In the genomic region with DNA sequence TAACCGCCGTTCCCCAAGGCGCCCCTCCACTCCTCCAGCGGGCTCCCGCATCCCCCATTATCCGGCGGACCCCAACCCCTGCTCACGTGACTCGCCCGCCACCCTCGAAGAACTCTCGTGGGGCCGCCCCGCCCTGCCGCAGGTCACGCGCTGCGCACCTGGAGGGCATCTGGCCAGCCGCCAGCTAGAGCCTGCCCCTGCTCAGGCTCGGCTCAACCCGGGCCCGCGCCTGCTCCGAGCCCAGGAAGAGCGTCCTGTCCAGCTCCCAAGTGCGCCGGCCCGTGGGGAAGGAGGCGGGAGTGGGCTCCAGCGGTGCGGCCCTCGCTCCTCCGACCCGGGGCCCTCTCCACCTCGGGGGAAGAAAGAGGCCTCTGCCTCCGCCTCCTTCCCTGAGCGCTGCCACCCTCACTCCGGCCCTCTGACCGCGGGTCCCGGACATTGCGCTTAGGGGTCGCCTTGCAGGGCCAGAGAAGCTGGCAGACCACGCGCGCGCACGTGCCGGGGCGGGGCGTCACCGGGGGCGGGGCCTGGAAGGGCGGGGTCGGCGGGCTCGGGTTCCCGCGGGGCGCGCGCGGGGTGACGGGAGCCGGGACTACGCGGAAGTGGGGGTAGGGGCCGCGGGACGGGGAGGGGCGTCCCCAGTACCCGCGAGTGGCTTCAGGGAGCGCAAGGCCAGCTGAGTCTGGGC, we compare ENCODE assay signal across 1 cellular context.
A peak's percentile ranks its signal among the peaks of the same experiment; 100 is the strongest.
TF ChIP-seq lines count a peak whose summit lies in the region.

No MANE protein-coding gene starts in this region.

TF ChIP-seq in HEK293, 187 proteins besides CTCF, POLR2A, EP300 and RAD21 (continued from another document and continues in another):
- TF ChIP-seq ZNF555 (tag by site-specific recombination; conservative IDR thresholded peaks at IDR 0.05) (no peak), ZNF23 (tag by site-specific recombination; IDR thresholded peaks at IDR 0.05; ENCODE audit: borderline replicate concordance) (no peak), HOXA7 (CRISPR knock-in tag; IDR thresholded peaks at IDR 0.05; ENCODE audit: borderline replicate concordance) (no peak), ZNF394 (tag by site-specific recombination; IDR thresholded peaks at IDR 0.05; ENCODE audit: borderline replicate concordance) (peak; percentile 78), MYNN (tag by site-specific recombination; IDR thresholded peaks at IDR 0.05; ENCODE audit: borderline replicate concordance) (peak; percentile 15; the same call in 1 of the 2 replicates), ZNF223 (tag by site-specific recombination; IDR thresholded peaks at IDR 0.05) (no peak), SCRT1 (tag by site-specific recombination; IDR thresholded peaks at IDR 0.05; ENCODE audit: borderline replicate concordance) (no peak), ZBTB7A (tag by site-specific recombination; IDR thresholded peaks at IDR 0.05; ENCODE audit: low read depth) (peak; percentile 95), ZNF211 (tag by site-specific recombination; IDR thresholded peaks at IDR 0.05; ENCODE audit: low read depth) (no peak), ZNF624 (tag by site-specific recombination; IDR thresholded peaks at IDR 0.05) (0 out of 2 replicates have a peak, but pooled peaks have one; percentile 25), ZNF707 (tag by site-specific recombination; IDR thresholded peaks at IDR 0.05) (no peak), ZSCAN23 (tag by site-specific recombination; IDR thresholded peaks at IDR 0.05) (peak; percentile 46; the same call in 1 of the 2 replicates), ZNF792 (tag by site-specific recombination; IDR thresholded peaks at IDR 0.05) (peak; percentile 87; the same call in 1 of the 2 replicates), ZNF398 (tag by site-specific recombination; IDR thresholded peaks at IDR 0.05) (peak; percentile 57), GLI4 (tag by site-specific recombination; IDR thresholded peaks at IDR 0.05) (peak; percentile 79), PBX3 (CRISPR knock-in tag; IDR thresholded peaks at IDR 0.05) (peak; percentile 78; the same call in 1 of the 2 replicates), ZNF214 (tag by site-specific recombination; IDR thresholded peaks at IDR 0.05; ENCODE audit: borderline replicate concordance) (no peak), ZNF324 (tag by site-specific recombination; IDR thresholded peaks at IDR 0.05) (peak; percentile 92), YY1 (tag by site-specific recombination; IDR thresholded peaks at IDR 0.05) (peak; percentile 55; the same call in 1 of the 2 replicates), ZNF354C (tag by site-specific recombination; IDR thresholded peaks at IDR 0.05; ENCODE audit: borderline replicate concordance, low read depth) (no peak), ZNF404 (tag by site-specific recombination; IDR thresholded peaks at IDR 0.05) (no peak), ZBTB6 (tag by site-specific recombination; IDR thresholded peaks at IDR 0.05) (peak; percentile 46; the same call in 1 of the 2 replicates), ZNF777 (tag by site-specific recombination; IDR thresholded peaks at IDR 0.05; ENCODE audit: borderline replicate concordance) (peak; percentile 65; the same call in 1 of the 2 replicates), ZNF274 (IDR thresholded peaks at IDR 0.05; ENCODE audit: low read length) (no peak), ZNF274 (tag by site-specific recombination; IDR thresholded peaks at IDR 0.05; ENCODE audit: borderline replicate concordance) (no peak), ZNF692 (tag by site-specific recombination; IDR thresholded peaks at IDR 0.05) (peak; percentile 90), ZNF529 (tag by site-specific recombination; IDR thresholded peaks at IDR 0.05; ENCODE audit: insufficient replicate concordance) (no peak), RBAK (tag by site-specific recombination; IDR thresholded peaks at IDR 0.05) (no peak), ZNF157 (tag by site-specific recombination; IDR thresholded peaks at IDR 0.05) (no peak), ZNF311 (tag by site-specific recombination; IDR thresholded peaks at IDR 0.05; ENCODE audit: borderline replicate concordance) (no peak), ZNF701 (tag by site-specific recombination; IDR thresholded peaks at IDR 0.05) (no peak), ZBTB48 (tag by site-specific recombination; IDR thresholded peaks at IDR 0.05) (peak; percentile 91), ZNF24 (tag by site-specific recombination; IDR thresholded peaks at IDR 0.05) (peak; percentile 81), ZFP69B (tag by site-specific recombination; IDR thresholded peaks at IDR 0.05) (peak; percentile 33; the same call in 1 of the 2 replicates), EGR2 (tag by site-specific recombination; IDR thresholded peaks at IDR 0.05; ENCODE audit: low read depth) (no peak), ATF2 (tag by site-specific recombination; IDR thresholded peaks at IDR 0.05; ENCODE audit: low read depth) (no peak), ZNF146 (tag by site-specific recombination; IDR thresholded peaks at IDR 0.05) (peak; percentile 6; the same call in 1 of the 2 replicates), BCL11B (tag by site-specific recombination; IDR thresholded peaks at IDR 0.05; ENCODE audit: low read depth) (peak; percentile 86; the same call in 1 of the 2 replicates), ZFP37 (tag by site-specific recombination; IDR thresholded peaks at IDR 0.05) (peak; percentile 81; the same call in 1 of the 2 replicates), ZNF830 (tag by site-specific recombination; IDR thresholded peaks at IDR 0.05; ENCODE audit: low read depth) (no peak), KLF16 (tag by site-specific recombination; IDR thresholded peaks at IDR 0.05) (peak; percentile 96), SP2 (tag by site-specific recombination; IDR thresholded peaks at IDR 0.05) (peak; percentile 67)
- TF ChIP-seq, protein P1, sequence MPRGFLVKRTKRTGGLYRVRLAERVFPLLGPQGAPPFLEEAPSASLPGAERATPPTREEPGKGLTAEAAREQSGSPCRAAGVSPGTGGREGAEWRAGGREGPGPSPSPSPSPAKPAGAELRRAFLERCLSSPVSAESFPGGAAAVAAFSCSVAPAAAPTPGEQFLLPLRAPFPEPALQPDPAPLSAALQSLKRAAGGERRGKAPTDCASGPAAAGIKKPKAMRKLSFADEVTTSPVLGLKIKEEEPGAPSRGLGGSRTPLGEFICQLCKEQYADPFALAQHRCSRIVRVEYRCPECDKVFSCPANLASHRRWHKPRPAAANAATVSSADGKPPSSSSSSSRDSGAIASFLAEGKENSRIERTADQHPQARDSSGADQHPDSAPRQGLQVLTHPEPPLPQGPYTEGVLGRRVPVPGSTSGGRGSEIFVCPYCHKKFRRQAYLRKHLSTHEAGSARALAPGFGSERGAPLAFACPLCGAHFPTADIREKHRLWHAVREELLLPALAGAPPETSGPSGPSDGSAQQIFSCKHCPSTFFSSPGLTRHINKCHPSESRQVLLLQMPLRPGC (tag by site-specific recombination; IDR thresholded peaks at IDR 0.05): peak; percentile 47; the same call in 1 of the 2 replicates
- TF ChIP-seq, protein P2, sequence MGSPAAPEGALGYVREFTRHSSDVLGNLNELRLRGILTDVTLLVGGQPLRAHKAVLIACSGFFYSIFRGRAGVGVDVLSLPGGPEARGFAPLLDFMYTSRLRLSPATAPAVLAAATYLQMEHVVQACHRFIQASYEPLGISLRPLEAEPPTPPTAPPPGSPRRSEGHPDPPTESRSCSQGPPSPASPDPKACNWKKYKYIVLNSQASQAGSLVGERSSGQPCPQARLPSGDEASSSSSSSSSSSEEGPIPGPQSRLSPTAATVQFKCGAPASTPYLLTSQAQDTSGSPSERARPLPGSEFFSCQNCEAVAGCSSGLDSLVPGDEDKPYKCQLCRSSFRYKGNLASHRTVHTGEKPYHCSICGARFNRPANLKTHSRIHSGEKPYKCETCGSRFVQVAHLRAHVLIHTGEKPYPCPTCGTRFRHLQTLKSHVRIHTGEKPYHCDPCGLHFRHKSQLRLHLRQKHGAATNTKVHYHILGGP (tag by site-specific recombination; IDR thresholded peaks at IDR 0.05): peak; percentile 91
- TF ChIP-seq, protein P3, sequence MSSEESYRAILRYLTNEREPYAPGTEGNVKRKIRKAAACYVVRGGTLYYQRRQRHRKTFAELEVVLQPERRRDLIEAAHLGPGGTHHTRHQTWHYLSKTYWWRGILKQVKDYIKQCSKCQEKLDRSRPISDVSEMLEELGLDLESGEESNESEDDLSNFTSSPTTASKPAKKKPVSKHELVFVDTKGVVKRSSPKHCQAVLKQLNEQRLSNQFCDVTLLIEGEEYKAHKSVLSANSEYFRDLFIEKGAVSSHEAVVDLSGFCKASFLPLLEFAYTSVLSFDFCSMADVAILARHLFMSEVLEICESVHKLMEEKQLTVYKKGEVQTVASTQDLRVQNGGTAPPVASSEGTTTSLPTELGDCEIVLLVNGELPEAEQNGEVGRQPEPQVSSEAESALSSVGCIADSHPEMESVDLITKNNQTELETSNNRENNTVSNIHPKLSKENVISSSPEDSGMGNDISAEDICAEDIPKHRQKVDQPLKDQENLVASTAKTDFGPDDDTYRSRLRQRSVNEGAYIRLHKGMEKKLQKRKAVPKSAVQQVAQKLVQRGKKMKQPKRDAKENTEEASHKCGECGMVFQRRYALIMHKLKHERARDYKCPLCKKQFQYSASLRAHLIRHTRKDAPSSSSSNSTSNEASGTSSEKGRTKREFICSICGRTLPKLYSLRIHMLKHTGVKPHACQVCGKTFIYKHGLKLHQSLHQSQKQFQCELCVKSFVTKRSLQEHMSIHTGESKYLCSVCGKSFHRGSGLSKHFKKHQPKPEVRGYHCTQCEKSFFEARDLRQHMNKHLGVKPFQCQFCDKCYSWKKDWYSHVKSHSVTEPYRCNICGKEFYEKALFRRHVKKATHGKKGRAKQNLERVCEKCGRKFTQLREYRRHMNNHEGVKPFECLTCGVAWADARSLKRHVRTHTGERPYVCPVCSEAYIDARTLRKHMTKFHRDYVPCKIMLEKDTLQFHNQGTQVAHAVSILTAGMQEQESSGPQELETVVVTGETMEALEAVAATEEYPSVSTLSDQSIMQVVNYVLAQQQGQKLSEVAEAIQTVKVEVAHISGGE (tag by site-specific recombination; conservative IDR thresholded peaks at IDR 0.05; ENCODE audit: low read depth): peak; percentile 47; the same call in 1 of the 2 replicates
- TF ChIP-seq, protein P4, sequence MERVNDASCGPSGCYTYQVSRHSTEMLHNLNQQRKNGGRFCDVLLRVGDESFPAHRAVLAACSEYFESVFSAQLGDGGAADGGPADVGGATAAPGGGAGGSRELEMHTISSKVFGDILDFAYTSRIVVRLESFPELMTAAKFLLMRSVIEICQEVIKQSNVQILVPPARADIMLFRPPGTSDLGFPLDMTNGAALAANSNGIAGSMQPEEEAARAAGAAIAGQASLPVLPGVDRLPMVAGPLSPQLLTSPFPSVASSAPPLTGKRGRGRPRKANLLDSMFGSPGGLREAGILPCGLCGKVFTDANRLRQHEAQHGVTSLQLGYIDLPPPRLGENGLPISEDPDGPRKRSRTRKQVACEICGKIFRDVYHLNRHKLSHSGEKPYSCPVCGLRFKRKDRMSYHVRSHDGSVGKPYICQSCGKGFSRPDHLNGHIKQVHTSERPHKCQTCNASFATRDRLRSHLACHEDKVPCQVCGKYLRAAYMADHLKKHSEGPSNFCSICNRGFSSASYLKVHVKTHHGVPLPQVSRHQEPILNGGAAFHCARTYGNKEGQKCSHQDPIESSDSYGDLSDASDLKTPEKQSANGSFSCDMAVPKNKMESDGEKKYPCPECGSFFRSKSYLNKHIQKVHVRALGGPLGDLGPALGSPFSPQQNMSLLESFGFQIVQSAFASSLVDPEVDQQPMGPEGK (tag by site-specific recombination; IDR thresholded peaks at IDR 0.05): peak; percentile 67
